28 cellular contexts compared by ENCODE assay signal in genomic region chr17:6075845-6076244, GRCh38. TPM values are rescaled to one million over a fixed set of nuclear protein-coding genes. Genes with fewer than 3 reads are reported as not detected.
"Had no signal": no experiment of that assay in that cellular context is flagged by ENCODE, and none has a peak within 500 bp of the region (broad histone marks: within the 10 kb centered on the region; RNA-seq: fewer than 3 reads in every experiment).

No MANE protein-coding gene starts in this region.

- H3K4me3 Mint-ChIP-seq: activated CD8-positive, alpha-beta T cell treated with anti-CD3 and anti-CD28 coated beads, Interleukin-2, amount 10 ng/mL, durations not matched to agents 7 days and 5 days; activated naive CD4-positive, alpha-beta T cell treated with anti-CD3 and anti-CD28 coated beads, Interleukin-2, amount 50 U/mL, for 24 hours; activated T-helper 1 cell treated with anti-CD3 and anti-CD28 coated beads, Interleukin-12 subunit alpha, Interleukin-12 subunit beta, Interleukin-2, Interleukin-4 antibody, amounts not matched to agents 30 ng/mL and 10 ng/mL and 1 ng/mL, durations not matched to agents 14 hours and 24 hours and 36 hours had no signal

- H3K4me1 Mint-ChIP-seq: activated naive CD4-positive, alpha-beta T cell treated with anti-CD3 and anti-CD28 coated beads, Interleukin-2, amount 50 U/mL, for 24 hours had no signal

- ATAC-seq: activated CD4-positive, CD25-positive, alpha-beta regulatory T cell treated with anti-CD3 and anti-CD28 coated beads, Interleukin-2, amount 50 U/mL, for 24 hours; activated CD8-positive, alpha-beta T cell treated with anti-CD3 and anti-CD28 coated beads, Interleukin-2, amount 10 ng/mL, durations not matched to agents 7 days and 5 days; K562 had no signal

- H3K36me3 Mint-ChIP-seq: activated naive CD4-positive, alpha-beta T cell treated with anti-CD3 and anti-CD28 coated beads, Interleukin-2, amount 50 U/mL, for 24 hours had no signal

- H3K9me3 Mint-ChIP-seq: activated naive CD4-positive, alpha-beta T cell treated with anti-CD3 and anti-CD28 coated beads, Interleukin-2, amount 50 U/mL, for 24 hours; activated T-helper 1 cell treated with anti-CD3 and anti-CD28 coated beads, Interleukin-12 subunit alpha, Interleukin-12 subunit beta, Interleukin-2, Interleukin-4 antibody, amounts not matched to agents 30 ng/mL and 10 ng/mL and 1 ng/mL, durations not matched to agents 14 hours and 24 hours and 36 hours had no signal

- H3K27ac Mint-ChIP-seq: activated CD8-positive, alpha-beta T cell treated with anti-CD3 and anti-CD28 coated beads, Interleukin-2, amount 10 ng/mL, durations not matched to agents 7 days and 5 days; activated naive CD4-positive, alpha-beta T cell treated with anti-CD3 and anti-CD28 coated beads, Interleukin-2, amount 50 U/mL, for 24 hours; activated T-helper 1 cell treated with anti-CD3 and anti-CD28 coated beads, Interleukin-12 subunit alpha, Interleukin-12 subunit beta, Interleukin-2, Interleukin-4 antibody, amounts not matched to agents 30 ng/mL and 10 ng/mL and 1 ng/mL, durations not matched to agents 14 hours and 24 hours and 36 hours had no signal

- H3K27ac ChIP-seq: SK-N-MC, VCaP had no signal

- DNase-seq: activated CD4-positive, alpha-beta T cell treated with anti-CD3 and anti-CD28 coated beads for 4 hours; activated CD4-positive, alpha-beta T cell treated with anti-CD3 and anti-CD28 coated beads, Interleukin-2, amount 50 U/mL, for 4 hours; activated CD8-positive, alpha-beta memory T cell treated with anti-CD3 and anti-CD28 coated beads, Interleukin-2, amount 50 U/mL, for 48 hours; activated CD8-positive, alpha-beta T cell treated with anti-CD3 and anti-CD28 coated beads, Interleukin-2, amount 10 ng/mL, durations not matched to agents 7 days and 5 days; activated effector memory CD4-positive, alpha-beta T cell treated with Interleukin-2 at 50 U/mL for 16 hours; activated naive CD4-positive, alpha-beta T cell; activated T-cell treated with anti-CD3 and anti-CD28 coated beads, Interleukin-2, amount 50 U/mL, for 1 hour; aorta; Karpas-422; NCI-H1105 treated with DMSO at 0.1 percent for 48 hours; NCI-H1436 treated with DMSO at 0.1 percent for 48 hours; NCI-H187; NCI-H2081; NCI-H2171 treated with DMSO at 0.1 percent for 48 hours; NCI-H345; NCI-H510A; NCI-H526 treated with DMSO at 0.1 percent for 48 hours; NCI-H82; SIG-M5; T-helper 1 cell had no signal

- FAIRE-seq: bronchial epithelial cell, K562 had no signal

- H3K4me3 ChIP-seq: K562, SK-N-MC had no signal

RNA-seq across cellular contexts. Expression of gene WSCD1, which starts 5.7 kb away (rescaled TPM):
- total RNA-seq: activated CD8-positive, alpha-beta T cell treated with anti-CD3 and anti-CD28 coated beads, Interleukin-2, amount 10 ng/mL, durations not matched to agents 7 days and 5 days; K562; OCI-LY7 had no signal
- polyA plus RNA-seq: K562 had no signal
